Comparison of ENCODE assay signal across 14 cellular contexts in genomic region chr15:80849308-80849707, GRCh38.
DNase-seq lines count a peak whose midpoint lies in the region; ATAC-seq, FAIRE-seq and TF ChIP-seq lines count a peak whose summit lies in the region.
"Had no signal": no experiment of that assay in that cellular context is flagged by ENCODE, and none has a peak within 500 bp of the region (broad histone marks: within the 10 kb centered on the region; RNA-seq: fewer than 3 reads in every experiment).

No MANE protein-coding gene starts in this region.

- intact Hi-C loops in left cardiac atrium (cut with DNase I) = no loop called here
- intact Hi-C loops in left ventricle myocardium inferior (cut with micrococcal nuclease) = no loop called here
- intact Hi-C loops in upper lobe of right lung (cut with DNase I) = no loop called here

- peak; percentile 48 for DNase-seq in left cardiac atrium
- DNase-seq in left ventricle myocardium inferior = no peak
- peak; percentile 27 for DNase-seq in SW480 (ENCODE audit: low spot score)
- DNase-seq in foreskin keratinocyte = peak; percentile 55 to 79
- peak; percentile 83 for DNase-seq in upper lobe of right lung
- no peak for DNase-seq in NCI-H187 treated with DMSO at 0.1 percent for 48 hours (lab: John Stamatoyannopoulos, UW)
- no peak for DNase-seq in small intestine
- DNase-seq: activated T-cell treated with anti-CD3 and anti-CD28 coated beads, Interleukin-2, amount 50 U/mL, for 72 hours; AML-193; effector CD4-positive, alpha-beta T cell; NCI-H510A treated with DMSO at 0.1 percent for 48 hours; stimulated activated naive CD4-positive, alpha-beta T cell had no signal

- H3K4me1 ChIP-seq in left ventricle myocardium inferior (no peaks in the 10 kb centered on the region), foreskin keratinocyte (peaks cover 37% of the 10 kb centered on the region), upper lobe of right lung (peaks cover 13% of the 10 kb centered on the region), small intestine (ENCODE audit: control insufficient read depth in 2 of 2, insufficient read depth in 1 of 2, low read depth in 1 of 2, low read length in 1 of 2) (no peaks in the 10 kb centered on the region)

- no peaks in the 10 kb centered on the region for H3K9me3 ChIP-seq in left ventricle myocardium inferior (replicated peaks)
- no peaks in the 10 kb centered on the region for H3K9me3 ChIP-seq in upper lobe of right lung
- H3K9me3 ChIP-seq in small intestine (ENCODE audit: control insufficient read depth, low read depth) = no peaks in the 10 kb centered on the region

- TF ChIP-seq CTCF in left ventricle myocardium inferior (IDR thresholded peaks at IDR 0.05; ENCODE audit: borderline replicate concordance) (no peak), foreskin keratinocyte (conservative IDR thresholded peaks at IDR 0.05) (no peak), upper lobe of right lung (IDR thresholded peaks at IDR 0.05) (no peak)

- no peak for FAIRE-seq in small intestine (lab: Jason Lieb, UNC)
- FAIRE-seq: GM12878 had no signal

- ATAC-seq in left cardiac atrium = peak in 1 of 2 donors; percentile 87
- ATAC-seq in foreskin keratinocyte = peak; percentile 58
- ATAC-seq in upper lobe of right lung = peak; percentile 82
- no peak for ATAC-seq in HG03175 (IDR thresholded peaks at IDR 0.05; ENCODE audit: unreplicated experiment)
- ATAC-seq: activated T-cell treated with anti-CD3 and anti-CD28 coated beads, Interleukin-2, amount 50 U/mL, for 72 hours; GM12878 had no signal

- 47 to 63% (median 60%) methylated on average over 7 to 8 of the region's 8 CpGs for WGBS in small intestine, 3 donors

- no peak overlapping the region for H3K27ac ChIP-seq in left ventricle myocardium inferior (replicated peaks)
- H3K27ac ChIP-seq in foreskin keratinocyte = no peak overlapping the region
- no peak overlapping the region for H3K27ac ChIP-seq in upper lobe of right lung
- no peak overlapping the region for H3K27ac ChIP-seq in small intestine (ENCODE audit: low read depth in 1 of 2, low read length in 1 of 2)

- no peaks in the 10 kb centered on the region for H3K36me3 ChIP-seq in left ventricle myocardium inferior
- no peaks in the 10 kb centered on the region for H3K36me3 ChIP-seq in upper lobe of right lung
- no peaks in the 10 kb centered on the region for H3K36me3 ChIP-seq in small intestine (ENCODE audit: control insufficient read depth in 2 of 2, insufficient read depth in 2 of 2, low read length in 2 of 2)

- H3K4me3 ChIP-seq in left ventricle myocardium inferior = no peak overlapping the region
- H3K4me3 ChIP-seq in upper lobe of right lung = no peak overlapping the region
- H3K4me3 ChIP-seq in small intestine (ENCODE audit: low read depth in 1 of 2, low read length in 2 of 2) = no peak overlapping the region
- H3K4me3 ChIP-seq: GM12878 had no signal

- H3K27me3 ChIP-seq in left ventricle myocardium inferior (ENCODE audit: low read depth) (peaks cover 31% of the 10 kb centered on the region), foreskin keratinocyte (no peaks in the 10 kb centered on the region), upper lobe of right lung (no peaks in the 10 kb centered on the region), small intestine (ENCODE audit: control insufficient read depth in 2 of 2, insufficient read depth in 2 of 2, low read length in 2 of 2) (no peaks in the 10 kb centered on the region)

Comparison
In these comparisons a context has a peak if more than half of its experiments do, and no peak if none do; other contexts are left out.
1. DNase-seq: peak in left cardiac atrium (single experiment), SW480 (single experiment), foreskin keratinocyte (2 of 2) and upper lobe of right lung (single experiment); none in left ventricle myocardium inferior (single experiment), NCI-H187 treated with DMSO at 0.1 percent for 48 hours (single experiment) and small intestine (single experiment).